10 cellular contexts compared by ENCODE assay signal in genomic region chr14:66746316-66747006, GRCh38.
A peak's percentile ranks its signal among the peaks of the same experiment; 100 is the strongest.
DNase-seq lines count a peak whose midpoint lies in the region; ATAC-seq, FAIRE-seq and TF ChIP-seq lines count a peak whose summit lies in the region.
"Had no signal": no experiment of that assay in that cellular context is flagged by ENCODE, and none has a peak within 500 bp of the region (broad histone marks: within the 10 kb centered on the region; RNA-seq: fewer than 3 reads in every experiment).

No MANE protein-coding gene starts in this region.

- H3K9me3 Mint-ChIP-seq in CD8-positive, alpha-beta T cell = no peaks in the 10 kb centered on the region
- H3K9me3 Mint-ChIP-seq in immature natural killer cell = peaks cover 0 to 12% (median 3%) of the 10 kb centered on the region in 6 donors

- H3K27me3 Mint-ChIP-seq in CD8-positive, alpha-beta T cell (ENCODE audit: low read depth) = no peaks in the 10 kb centered on the region
- H3K27me3 Mint-ChIP-seq in immature natural killer cell (ENCODE audit: low read depth in 3 of 3) = peaks cover 2% of the 10 kb centered on the region in 3 donors
- H3K27me3 Mint-ChIP-seq: dendritic cell treated with granulocyte-macrophage colony-stimulating factor and Interleukin-4, amounts not matched to agents 40 ng/mL and 50 ng/mL, for 4 days; stimulated activated naive B cell treated with anti-CD40 and anti-IgM and Interleukin-4, amounts not matched to agents 10 μg/mL and 1 μg/mL and 100 μg/mL, for 72 hours had no signal

- TF ChIP-seq CTCF in A549 (IDR thresholded peaks at IDR 0.05) = peak; percentile 45
- peak; percentile 56 for TF ChIP-seq CTCF in GM12865 (IDR thresholded peaks at IDR 0.05; ENCODE audit: insufficient read depth, low read depth, low read length, missing control alignments)
- TF ChIP-seq CTCF in psoas muscle (IDR thresholded peaks at IDR 0.05) = peak; percentile 55
- no peak for TF ChIP-seq CTCF in CD8-positive, alpha-beta T cell (IDR thresholded peaks at IDR 0.05)

- H3K27ac Mint-ChIP-seq in CD8-positive, alpha-beta T cell = no peak overlapping the region
- H3K27ac Mint-ChIP-seq in immature natural killer cell = no peak overlapping the region
- H3K27ac Mint-ChIP-seq: dendritic cell treated with granulocyte-macrophage colony-stimulating factor and Interleukin-4, amounts not matched to agents 40 ng/mL and 50 ng/mL, for 4 days; stimulated activated naive B cell treated with anti-CD40 and anti-IgM and Interleukin-4, amounts not matched to agents 10 μg/mL and 1 μg/mL and 100 μg/mL, for 72 hours had no signal

- DNase-seq in A549 (ENCODE audit: low read depth in 1 of 2, low spot score in 1 of 2) (peak; percentile 14 to 66), GM12865 (ENCODE audit: low read depth) (peak; percentile 63), RPMI8226 (peak; percentile 6), fibroblast of peridontal ligament (ENCODE audit: extremely low read depth) (peak; percentile 68), psoas muscle (no peak), immature natural killer cell (no peak)
- DNase-seq in CD8-positive, alpha-beta T cell = no peak
- DNase-seq: stimulated activated naive B cell treated with anti-CD40 and anti-IgM and Interleukin-4, amounts not matched to agents 10 μg/mL and 1 μg/mL and 100 μg/mL, for 72 hours had no signal

- no peak for FAIRE-seq in A549 (lab: Jason Lieb, UNC)

- no peak overlapping the region for H3K27ac ChIP-seq in A549
- no peak overlapping the region for H3K27ac ChIP-seq in psoas muscle
- no peak overlapping the region for H3K27ac ChIP-seq in CD8-positive, alpha-beta T cell (ENCODE audit: low read depth, low read length)

- H3K9me3 ChIP-seq in A549 (no peaks in the 10 kb centered on the region), psoas muscle (no peaks in the 10 kb centered on the region)
- H3K9me3 ChIP-seq in CD8-positive, alpha-beta T cell (ENCODE audit: low read length) = no peaks in the 10 kb centered on the region

- no peaks in the 10 kb centered on the region for H3K27me3 ChIP-seq in psoas muscle (ENCODE audit: insufficient read depth in 3 of 3, low read length in 2 of 3)
- no peaks in the 10 kb centered on the region for H3K27me3 ChIP-seq in CD8-positive, alpha-beta T cell (ENCODE audit: insufficient read depth, low read length)

- no peaks in the 10 kb centered on the region for H3K36me3 Mint-ChIP-seq in CD8-positive, alpha-beta T cell
- peaks cover 0 to 7% (median 0%) of the 10 kb centered on the region in 3 donors for H3K36me3 Mint-ChIP-seq in immature natural killer cell

- TF ChIP-seq RAD21 in A549 (conservative IDR thresholded peaks at IDR 0.05 in 1 of 2, IDR thresholded peaks at IDR 0.05 in 1 of 2) = peak; percentile 31 to 41; a peak in 4 of 5 replicates

- H3K4me3 ChIP-seq in A549 (no peak overlapping the region), GM12865 (ENCODE audit: low read depth, low read length) (no peak overlapping the region), psoas muscle (no peak overlapping the region)
- H3K4me3 ChIP-seq in CD8-positive, alpha-beta T cell (ENCODE audit: low read depth, low read length) = no peak overlapping the region

- intact Hi-C loops in psoas muscle (cut with DNase I) = loop anchor here in 1 of 2 donors (10.0 kb wide), 1 partner anchor 252 kb away; no protein-coding TSS in a partner anchor
- intact Hi-C loops in CD8-positive, alpha-beta T cell (cut with DNase I, micrococcal nuclease) = loop anchor here in 1 of 2 experiments (2.0 kb wide), 1 partner anchor 252 kb away; no protein-coding TSS in a partner anchor

- H3K4me1 Mint-ChIP-seq in CD8-positive, alpha-beta T cell (ENCODE audit: low read depth) = no peaks in the 10 kb centered on the region
- H3K4me1 Mint-ChIP-seq in immature natural killer cell = no peaks in the 10 kb centered on the region
- H3K4me1 Mint-ChIP-seq: stimulated activated naive B cell treated with anti-CD40 and anti-IgM and Interleukin-4, amounts not matched to agents 10 μg/mL and 1 μg/mL and 100 μg/mL, for 72 hours had no signal

- ATAC-seq in A549 (peak; percentile 76 to 77; a peak in 5 of 6 replicates), psoas muscle (peak; percentile 51 to 79 (median 72)), GM21390 (IDR thresholded peaks at IDR 0.05; ENCODE audit: unreplicated experiment) (no peak)
- ATAC-seq in CD8-positive, alpha-beta T cell = no peak

- WGBS in A549 (ENCODE audit: missing lambda C conversion rate) = 50% methylated on average over 2 of the region's 2 CpGs
- whole genome bisulfite sequencing in psoas muscle, 3 donors = 66 to 72% (median 68%) methylated on average over 2 of the region's 2 CpGs

- no peak overlapping the region for H3K4me3 Mint-ChIP-seq in CD8-positive, alpha-beta T cell
- no peak overlapping the region for H3K4me3 Mint-ChIP-seq in immature natural killer cell
- H3K4me3 Mint-ChIP-seq: dendritic cell treated with granulocyte-macrophage colony-stimulating factor and Interleukin-4, amounts not matched to agents 40 ng/mL and 50 ng/mL, for 4 days; stimulated activated naive B cell treated with anti-CD40 and anti-IgM and Interleukin-4, amounts not matched to agents 10 μg/mL and 1 μg/mL and 100 μg/mL, for 72 hours had no signal

- H3K4me2 ChIP-seq in A549 = no peak overlapping the region

- TF ChIP-seq POLR2A in A549 (IDR thresholded peaks at IDR 0.05; ENCODE audit: low read length) = no peak

- CTCF ChIA-PET in A549 (lab: Yijun Ruan, JAX) = interaction anchor here (0.9 to 1.0 kb wide), 2 partner anchors 114 to 123 kb away, joined by 3 to 4 read pairs; no protein-coding TSS in a partner anchor
- CTCF ChIA-PET in CD8-positive, alpha-beta T cell (lab: Charles Lee) = interaction anchor here (1.0 kb wide), 1 partner anchor 249 kb away, joined by 5 read pairs; no protein-coding TSS in a partner anchor

- H3K36me3 ChIP-seq in psoas muscle (ENCODE audit: insufficient read depth in 1 of 2, low read depth in 1 of 2) = no peaks in the 10 kb centered on the region
- H3K36me3 ChIP-seq in CD8-positive, alpha-beta T cell (ENCODE audit: insufficient read depth, low read length) = no peaks in the 10 kb centered on the region

- POLR2A ChIA-PET in A549 (lab: Yijun Ruan, JAX) = no interaction called here
- POLR2A ChIA-PET in CD8-positive, alpha-beta T cell (lab: Charles Lee) = interaction anchor here (1.0 kb wide), 1 partner anchor 20 kb away, joined by 3 read pairs; no protein-coding TSS in a partner anchor

- no peaks in the 10 kb centered on the region for H3K4me1 ChIP-seq in A549
- peaks cover 18% of the 10 kb centered on the region for H3K4me1 ChIP-seq in psoas muscle
- no peaks in the 10 kb centered on the region for H3K4me1 ChIP-seq in CD8-positive, alpha-beta T cell (ENCODE audit: insufficient read depth, low read length)

- TF ChIP-seq EP300 in A549 (IDR thresholded peaks at IDR 0.05) = no peak

TF ChIP-seq in A549, 52 proteins besides CTCF, POLR2A, EP300 and RAD21:
- TF ChIP-seq SMC3 (IDR thresholded peaks at IDR 0.05) = peak; percentile 47; the same call in 2 of the 3 replicates
- TF ChIP-seq MAFK (IDR thresholded peaks at IDR 0.05; ENCODE audit: partially characterized antibody) = no peak
- no peak for TF ChIP-seq HEYL (CRISPR knock-in tag; IDR thresholded peaks at IDR 0.05)

Comparison
In these comparisons a context has a peak if more than half of its experiments do, and no peak if none do; other contexts are left out.
1. ATAC-seq: peak in A549 (2 of 2) and psoas muscle (4 of 4); none in CD8-positive, alpha-beta T cell (single experiment) and GM21390 (single experiment).
2. DNase-seq: peak in A549 (2 of 2), GM12865 (single experiment), RPMI8226 (single experiment) and fibroblast of peridontal ligament (single experiment); none in psoas muscle (0 of 2), CD8-positive, alpha-beta T cell (0 of 7) and immature natural killer cell (0 of 3).